ENCODE assay signal across 8 cellular contexts in the genomic region with DNA sequence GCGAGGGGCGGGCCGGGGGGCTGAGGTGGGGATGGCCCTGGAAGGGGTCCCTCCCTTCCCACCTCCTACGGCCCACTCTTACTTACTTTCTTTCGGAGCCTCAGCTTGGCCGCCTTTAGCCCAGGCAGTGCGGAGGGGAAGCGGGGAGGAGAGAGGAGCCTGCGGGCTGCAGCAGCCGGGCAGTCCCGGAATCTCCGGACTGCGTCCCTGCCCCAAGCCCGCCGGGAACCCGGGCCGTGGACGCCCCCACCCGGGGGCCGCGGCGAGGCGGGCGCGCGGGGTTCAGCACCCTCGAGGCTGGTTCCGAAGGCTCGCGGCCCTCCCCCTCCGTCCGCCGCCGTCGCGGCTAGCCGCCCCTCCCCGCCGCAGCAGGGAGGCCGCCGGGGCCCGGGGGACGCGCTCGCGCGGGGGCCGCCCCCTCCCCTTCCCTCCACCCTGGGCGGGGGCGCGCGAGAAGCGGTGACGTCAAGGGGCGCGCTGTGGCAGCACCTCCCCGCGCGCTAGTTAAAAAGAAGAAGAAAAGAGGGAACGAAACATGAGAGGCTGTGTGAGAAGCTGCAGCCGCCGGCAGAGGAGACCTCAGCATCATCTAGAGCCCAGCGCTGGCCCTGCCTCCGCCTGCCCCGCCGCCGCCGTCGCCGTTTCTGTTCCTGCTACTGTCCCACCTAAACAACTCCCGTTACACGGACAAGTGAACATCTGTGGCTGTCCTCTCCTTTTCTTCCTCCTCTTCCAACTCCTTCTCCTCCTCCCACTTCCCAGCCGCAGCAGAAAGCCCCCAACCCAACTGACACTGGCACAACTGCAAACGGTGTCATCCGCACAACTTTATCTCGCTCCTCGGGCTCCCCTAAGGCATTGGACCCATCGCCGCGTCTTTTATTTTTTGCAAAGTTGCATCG. TPM values are rescaled to one million over a fixed set of nuclear protein-coding genes. Genes with fewer than 3 reads are reported as not detected.
DNase-seq lines count a peak whose midpoint lies in the region; ATAC-seq, FAIRE-seq and TF ChIP-seq lines count a peak whose summit lies in the region.

A gene with protein sequence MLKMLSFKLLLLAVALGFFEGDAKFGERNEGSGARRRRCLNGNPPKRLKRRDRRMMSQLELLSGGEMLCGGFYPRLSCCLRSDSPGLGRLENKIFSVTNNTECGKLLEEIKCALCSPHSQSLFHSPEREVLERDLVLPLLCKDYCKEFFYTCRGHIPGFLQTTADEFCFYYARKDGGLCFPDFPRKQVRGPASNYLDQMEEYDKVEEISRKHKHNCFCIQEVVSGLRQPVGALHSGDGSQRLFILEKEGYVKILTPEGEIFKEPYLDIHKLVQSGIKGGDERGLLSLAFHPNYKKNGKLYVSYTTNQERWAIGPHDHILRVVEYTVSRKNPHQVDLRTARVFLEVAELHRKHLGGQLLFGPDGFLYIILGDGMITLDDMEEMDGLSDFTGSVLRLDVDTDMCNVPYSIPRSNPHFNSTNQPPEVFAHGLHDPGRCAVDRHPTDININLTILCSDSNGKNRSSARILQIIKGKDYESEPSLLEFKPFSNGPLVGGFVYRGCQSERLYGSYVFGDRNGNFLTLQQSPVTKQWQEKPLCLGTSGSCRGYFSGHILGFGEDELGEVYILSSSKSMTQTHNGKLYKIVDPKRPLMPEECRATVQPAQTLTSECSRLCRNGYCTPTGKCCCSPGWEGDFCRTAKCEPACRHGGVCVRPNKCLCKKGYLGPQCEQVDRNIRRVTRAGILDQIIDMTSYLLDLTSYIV (plus strand): TSS at position 536 of the 902 bp plus-strand sequence. CDS start 520 bp downstream, outside the sequence.

- WGBS in HepG2 (ENCODE audit: low lambda C conversion rate): 5% methylated on average over 42 of the region's 81 CpGs

- no peak within 1 kb of the TSS for H3K27ac Mint-ChIP-seq in T-helper 2 cell treated with Interferon-gamma antibody and Interleukin-4, amounts not matched to agents 5 μg/mL and 100 μg/mL, for 36 hours
- H3K27ac Mint-ChIP-seq in stimulated activated naive CD8-positive, alpha-beta T cell treated with anti-CD3 and anti-CD28 coated beads, Interleukin-15, Interleukin-2, amounts not matched to agents 100 ng/mL and 50 ng/mL, for 24 hours: peak within 1 kb of the TSS; percentile 26

- in situ Hi-C loops in HepG2 (cut with HindIII; ENCODE audit: extremely low pct_ligation_motif_present, low pct_unique_long_range_greater_than_20kb): no loop called here

- peaks cover 17% of the 10 kb centered on the region for H3K4me1 Mint-ChIP-seq in T-helper 2 cell treated with Interferon-gamma antibody and Interleukin-4, amounts not matched to agents 5 μg/mL and 100 μg/mL, for 36 hours (ENCODE audit: low read depth)
- peaks cover 22% of the 10 kb centered on the region for H3K4me1 Mint-ChIP-seq in stimulated activated naive CD8-positive, alpha-beta T cell treated with anti-CD3 and anti-CD28 coated beads, Interleukin-15, Interleukin-2, amounts not matched to agents 100 ng/mL and 50 ng/mL, for 24 hours (ENCODE audit: low read depth)

- peaks cover 57% of the 10 kb centered on the region for H3K27me3 Mint-ChIP-seq in T-helper 2 cell treated with Interferon-gamma antibody and Interleukin-4, amounts not matched to agents 5 μg/mL and 100 μg/mL, for 36 hours (ENCODE audit: low read depth)
- H3K27me3 Mint-ChIP-seq in stimulated activated naive CD8-positive, alpha-beta T cell treated with anti-CD3 and anti-CD28 coated beads, Interleukin-15, Interleukin-2, amounts not matched to agents 100 ng/mL and 50 ng/mL, for 24 hours: peaks cover 62% of the 10 kb centered on the region

- H3K79me2 ChIP-seq in HepG2 (ENCODE audit: insufficient read depth, low read length): no peaks in the 10 kb centered on the region

- peak; percentile 21 for DNase-seq in NCI-H2227 (lab: John Stamatoyannopoulos, UW; ENCODE audit: unreplicated experiment)
- DNase-seq in NCI-H2227 treated with DMSO at 0.1 percent for 48 hours (lab: John Stamatoyannopoulos, UW): no peak
- peak; percentile 19 for DNase-seq in T-helper 2 cell treated with Interferon-gamma antibody and Interleukin-4, amounts not matched to agents 5 μg/mL and 100 μg/mL, for 36 hours (ENCODE audit: low spot score)
- peak; percentile 1 for DNase-seq in HepG2 (ENCODE audit: low spot score)
- no peak for DNase-seq in NCI-H187 treated with DMSO at 0.1 percent for 48 hours (lab: John Stamatoyannopoulos, UW)

- H3K4me3 Mint-ChIP-seq in T-helper 2 cell treated with Interferon-gamma antibody and Interleukin-4, amounts not matched to agents 5 μg/mL and 100 μg/mL, for 36 hours: peak within 1 kb of the TSS; percentile 91
- H3K4me3 Mint-ChIP-seq in stimulated activated naive CD8-positive, alpha-beta T cell treated with anti-CD3 and anti-CD28 coated beads, Interleukin-15, Interleukin-2, amounts not matched to agents 100 ng/mL and 50 ng/mL, for 24 hours: peak within 1 kb of the TSS; percentile 87

- no peaks in the 10 kb centered on the region for H3K9me3 Mint-ChIP-seq in T-helper 2 cell treated with Interferon-gamma antibody and Interleukin-4, amounts not matched to agents 5 μg/mL and 100 μg/mL, for 36 hours
- H3K9me3 Mint-ChIP-seq in stimulated activated naive CD8-positive, alpha-beta T cell treated with anti-CD3 and anti-CD28 coated beads, Interleukin-15, Interleukin-2, amounts not matched to agents 100 ng/mL and 50 ng/mL, for 24 hours: peaks cover under 1% of the 10 kb centered on the region

- H3K27ac ChIP-seq in duodenal mucosa (ENCODE audit: low read depth, low read length) (no peak within 1 kb of the TSS), HepG2 (ENCODE audit: extremely low read length, insufficient read depth, low read length) (no peak within 1 kb of the TSS)

- BruUV-seq in HepG2 (replicated peaks; lab: Mats Ljungman, UMichigan): no TSS peak

- H2AFZ ChIP-seq in HepG2 (ENCODE audit: low read length): no peak within 1 kb of the TSS

- H3K27me3 ChIP-seq in duodenal mucosa (ENCODE audit: control insufficient read depth in 1 of 2, insufficient read depth in 2 of 2, low read length in 2 of 2) (peaks cover 20 to 42% of the 10 kb centered on the region in 2 donors), HepG2 (ENCODE audit: control insufficient read depth in 1 of 2, insufficient read depth in 2 of 2, low read length in 2 of 2) (peaks cover 1 to 31% of the 10 kb centered on the region in 2 experiments)

- H3K36me3 ChIP-seq in duodenal mucosa (ENCODE audit: control insufficient read depth in 1 of 2, insufficient read depth in 2 of 2, low read length in 2 of 2) (no peaks in the 10 kb centered on the region), HepG2 (replicated peaks in 1 of 2; ENCODE audit: control insufficient read depth in 1 of 2, insufficient read depth in 2 of 2, low read length in 2 of 2) (no peaks in the 10 kb centered on the region)

- TF ChIP-seq POLR2A in HepG2 (IDR thresholded peaks at IDR 0.05; ENCODE audit: insufficient read depth in 1 of 2, low read depth in 2 of 2, low read length in 2 of 2): no peak

- intact Hi-C loops in HepG2 (cut with micrococcal nuclease; ENCODE audit: unreplicated experiment): no loop called here

- TF ChIP-seq RAD21 in HepG2 (CRISPR knock-in tag; IDR thresholded peaks at IDR 0.05): no peak

- TF ChIP-seq CTCF in HepG2 (CRISPR knock-in tag; IDR thresholded peaks at IDR 0.05): no peak

- H3K4me3 ChIP-seq in duodenal mucosa (ENCODE audit: low read depth in 1 of 2, low read length in 2 of 2) (peak within 1 kb of the TSS; percentile 26 to 61), HepG2 (replicated peaks in 1 of 3; ENCODE audit: insufficient read depth in 1 of 3, low read depth in 2 of 3, low read length in 3 of 3) (peak within 1 kb of the TSS; percentile 23 to 58 (median 40); a peak in 4 of 6 replicates)

- H4K20me1 ChIP-seq in HepG2 (ENCODE audit: insufficient read depth, low read length): no peaks in the 10 kb centered on the region

- no peak for FAIRE-seq in HepG2 (lab: Jason Lieb, UNC)

- H3K36me3 Mint-ChIP-seq in T-helper 2 cell treated with Interferon-gamma antibody and Interleukin-4, amounts not matched to agents 5 μg/mL and 100 μg/mL, for 36 hours (ENCODE audit: low read depth): no peaks in the 10 kb centered on the region
- H3K36me3 Mint-ChIP-seq in stimulated activated naive CD8-positive, alpha-beta T cell treated with anti-CD3 and anti-CD28 coated beads, Interleukin-15, Interleukin-2, amounts not matched to agents 100 ng/mL and 50 ng/mL, for 24 hours (ENCODE audit: low read depth): no peaks in the 10 kb centered on the region

- H3K9me3 ChIP-seq in duodenal mucosa (ENCODE audit: control insufficient read depth in 1 of 2, low read length in 2 of 2) (no peaks in the 10 kb centered on the region), HepG2 (ENCODE audit: low read length) (no peaks in the 10 kb centered on the region)

- TF ChIP-seq EP300 in HepG2 (IDR thresholded peaks at IDR 0.05; ENCODE audit: low read depth in 2 of 2, low read length in 2 of 2): no peak
- TF ChIP-seq EP300 in HepG2 (CRISPR knock-in tag; IDR thresholded peaks at IDR 0.05; ENCODE audit: borderline replicate concordance): no peak

- peak within 1 kb of the TSS; percentile 58 for H3K4me2 ChIP-seq in HepG2 (ENCODE audit: low read depth, low read length)

- ATAC-seq in HG02870 (IDR thresholded peaks at IDR 0.05; ENCODE audit: unreplicated experiment) (peak; percentile 37), HepG2 (peak; percentile 88)

- peak within 1 kb of the TSS in 1 of 2 donors; percentile 18 for H3K9ac ChIP-seq in duodenal mucosa (ENCODE audit: low read depth in 1 of 2, low read length in 2 of 2)
- H3K9ac ChIP-seq in HepG2 (ENCODE audit: insufficient read depth, low read depth, low read length): no peak within 1 kb of the TSS

- H3K4me1 ChIP-seq in duodenal mucosa (ENCODE audit: control insufficient read depth in 1 of 2, insufficient read depth in 2 of 2, low read length in 2 of 2) (peaks cover 0 to 10% of the 10 kb centered on the region in 2 donors), HepG2 (ENCODE audit: insufficient read depth, low read length) (no peaks in the 10 kb centered on the region)

- POLR2A ChIA-PET in HepG2 (lab: Yijun Ruan, JAX): no interaction called here

- CTCF ChIA-PET in HepG2 (lab: Yijun Ruan, JAX; ENCODE audit: low intra/inter-chr PET ratio, low total read pairs): no interaction called here

RNA-seq across cellular contexts. Expression of the gene that starts here (rescaled TPM):
- total RNA-seq in HepG2 (2016; rRNA removed; fragmentation: Illumina TruSeq; extraction: Trizol): not detected in 2 replicates
- total RNA-seq in HepG2 (2016; cell fraction: cytosol; rRNA removed; fragmentation: Illumina TruSeq; extraction: Trizol; ENCODE audit: low read depth): not detected in 2 replicates
- total RNA-seq in HepG2 (2016; cell fraction: insoluble cytoplasmic fraction; rRNA removed; fragmentation: Illumina TruSeq; extraction: Trizol): not detected in 2 replicates
- not detected in 2 replicates for total RNA-seq in HepG2 (2016; cell fraction: membrane; rRNA removed; fragmentation: Illumina TruSeq; extraction: Trizol)
- total RNA-seq in HepG2 (2016; cell fraction: nucleus; rRNA removed; fragmentation: Illumina TruSeq; extraction: Trizol): not detected in 2 replicates
- polyA plus RNA-seq in HepG2 (2011; rRNA removed): not detected in 2 replicates
- not detected in 2 replicates for polyA plus RNA-seq in HepG2 (2011; cell fraction: cytosol; rRNA removed)
- not detected in 2 replicates for polyA plus RNA-seq in HepG2 (2011; cell fraction: nucleus; rRNA removed)
- polyA plus RNA-seq in HepG2 (2012): 0.09 TPM in 1 of 2 replicates, not detected in the other
- not detected in 2 replicates for polyA plus RNA-seq in HepG2 (2016; cell fraction: cytosol; fragmentation: Illumina TruSeq; extraction: Trizol; ENCODE audit: low read depth)
- polyA plus RNA-seq in HepG2 (2016; cell fraction: insoluble cytoplasmic fraction; fragmentation: Illumina TruSeq; extraction: Trizol; ENCODE audit: low read depth): not detected in 2 replicates
- not detected in 2 replicates for polyA plus RNA-seq in HepG2 (2016; cell fraction: membrane; fragmentation: Illumina TruSeq; extraction: Trizol; ENCODE audit: low read depth)
- polyA plus RNA-seq in HepG2 (2016; cell fraction: nucleus; fragmentation: Illumina TruSeq; extraction: Trizol; ENCODE audit: insufficient read depth, low read depth): not detected in 2 replicates
- not detected in 2 replicates for polyA minus RNA-seq in HepG2 (2011; rRNA and poly(A)+ RNA removed; ENCODE audit: low replicate concordance)
- not detected in 2 replicates for polyA minus RNA-seq in HepG2 (2011; cell fraction: cytosol; rRNA and poly(A)+ RNA removed)
- polyA minus RNA-seq in HepG2 (2011; cell fraction: nucleus; rRNA and poly(A)+ RNA removed): not detected in 2 replicates

Comparison
In these comparisons a context has a peak if more than half of its experiments do, and no peak if none do; other contexts are left out.
1. DNase-seq: peak in NCI-H2227 (single experiment) and T-helper 2 cell treated with Interferon-gamma antibody and Interleukin-4, amounts not matched to agents 5 μg/mL and 100 μg/mL, for 36 hours (single experiment); none in NCI-H2227 treated with DMSO at 0.1 percent for 48 hours (single experiment) and NCI-H187 treated with DMSO at 0.1 percent for 48 hours (single experiment).
2. Peak in DNase-seq, ATAC-seq, H3K4me3 ChIP-seq and H3K4me2 ChIP-seq in HepG2; RNA of the gene not detected or under 1 TPM.